ENCODE assay signal across 18 cellular contexts in the genomic region with DNA sequence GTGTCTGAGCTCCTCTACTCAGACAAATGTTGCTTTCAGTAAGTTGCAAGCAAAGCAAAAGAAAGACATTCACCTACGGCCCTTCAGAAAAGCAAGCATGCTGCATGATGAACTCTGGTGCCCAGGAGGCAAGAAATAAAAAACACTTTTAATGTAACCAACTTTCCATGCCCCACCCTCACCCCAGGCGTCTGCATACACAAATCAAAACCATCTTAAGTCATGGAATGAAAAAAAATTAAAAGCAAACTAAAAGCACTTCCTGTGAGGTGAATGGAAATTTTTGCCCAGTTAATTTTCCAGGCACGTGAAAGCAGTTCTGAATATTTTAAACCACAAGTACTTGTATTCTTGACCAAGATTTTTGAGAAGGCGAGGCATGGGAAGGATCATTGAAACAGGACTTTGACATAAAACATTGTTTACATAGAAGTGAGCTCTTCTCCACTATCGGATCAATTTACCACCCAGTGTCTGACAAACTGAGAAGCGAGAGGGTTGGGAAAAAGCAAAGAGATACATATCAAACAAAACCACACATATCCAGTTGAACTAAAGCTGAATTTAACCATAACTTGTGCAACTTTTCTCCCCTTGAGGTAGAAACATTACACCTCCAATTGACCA. TPM values are rescaled to one million over a fixed set of nuclear protein-coding genes. Genes with fewer than 3 reads are reported as not detected.
A peak's percentile ranks its signal among the peaks of the same experiment; 100 is the strongest.
DNase-seq lines count a peak whose midpoint lies in the region; ATAC-seq and TF ChIP-seq lines count a peak whose summit lies in the region.
"Had no signal": no experiment of that assay in that cellular context is flagged by ENCODE, and none has a peak within 500 bp of the region (broad histone marks: within the 10 kb centered on the region; RNA-seq: fewer than 3 reads in every experiment).

No MANE protein-coding gene starts in this region.

- H3K4me1 ChIP-seq in ascending aorta, result peaks cover 0 to 6% of the 10 kb centered on the region in 2 donors
- H3K4me1 ChIP-seq: vagina had no signal

- no peaks in the 10 kb centered on the region for H3K27me3 ChIP-seq in ascending aorta
- H3K27me3 ChIP-seq: vagina had no signal

- H3K27me3 Mint-ChIP-seq in activated CD4-positive, alpha-beta T cell treated with anti-CD3 and anti-CD28 coated beads, Interleukin-2, amount 10 ng/mL, durations not matched to agents 7 days and 5 days, result no peaks in the 10 kb centered on the region

- ATAC-seq in GM18909 (IDR thresholded peaks at IDR 0.05; ENCODE audit: poor library complexity, unreplicated experiment), result no peak

- intact Hi-C loops in ascending aorta (cut with DNase I), result no loop called here

- H3K4me3 ChIP-seq in ascending aorta (no peak overlapping the region), foreskin fibroblast (ENCODE audit: low read depth in 1 of 2, low read length in 2 of 2) (no peak overlapping the region)
- H3K4me3 ChIP-seq: vagina had no signal

- H3K9me3 Mint-ChIP-seq in activated CD4-positive, alpha-beta T cell treated with anti-CD3 and anti-CD28 coated beads, Interleukin-2, amount 10 ng/mL, durations not matched to agents 7 days and 5 days, result peaks cover 3% of the 10 kb centered on the region

- CTCF ChIA-PET in activated CD4-positive, alpha-beta T cell treated with anti-CD3 and anti-CD28 coated beads, Interleukin-2, amount 10 ng/mL, durations not matched to agents 7 days and 5 days (lab: Charles Lee), result interaction anchor here (0.7 to 2.2 kb wide), 6 partner anchors 15 to 1958 kb away, joined by 3 to 7 read pairs (median 4); no protein-coding TSS in a partner anchor

- POLR2A ChIA-PET in activated CD4-positive, alpha-beta T cell treated with anti-CD3 and anti-CD28 coated beads, Interleukin-2, amount 10 ng/mL, durations not matched to agents 7 days and 5 days (lab: Charles Lee), result interaction anchor here (0.6 kb wide), 1 partner anchor 227 kb away, joined by 7 read pairs; no protein-coding TSS in a partner anchor

- peak overlapping the region; percentile 91 for H3K27ac Mint-ChIP-seq in activated CD4-positive, alpha-beta T cell treated with anti-CD3 and anti-CD28 coated beads, Interleukin-2, amount 10 ng/mL, durations not matched to agents 7 days and 5 days
- H3K27ac Mint-ChIP-seq: B cell, brain had no signal

- H3K36me3 ChIP-seq in ascending aorta, result no peaks in the 10 kb centered on the region
- H3K36me3 ChIP-seq: vagina had no signal

- H3K9me3 ChIP-seq in ascending aorta, result no peaks in the 10 kb centered on the region
- H3K9me3 ChIP-seq: vagina had no signal

- peak overlapping the region; percentile 63 for H3K4me3 Mint-ChIP-seq in activated CD4-positive, alpha-beta T cell treated with anti-CD3 and anti-CD28 coated beads, Interleukin-2, amount 10 ng/mL, durations not matched to agents 7 days and 5 days
- H3K4me3 Mint-ChIP-seq: B cell, brain had no signal

- peaks cover 44% of the 10 kb centered on the region for H3K4me1 Mint-ChIP-seq in activated CD4-positive, alpha-beta T cell treated with anti-CD3 and anti-CD28 coated beads, Interleukin-2, amount 10 ng/mL, durations not matched to agents 7 days and 5 days
- H3K4me1 Mint-ChIP-seq: B cell, brain had no signal

- H3K27ac ChIP-seq in ascending aorta, result peak overlapping the region; percentile 49 to 69
- H3K27ac ChIP-seq: vagina, VCaP had no signal

- TF ChIP-seq CTCF in ascending aorta (IDR thresholded peaks at IDR 0.05) (no peak), foreskin fibroblast (IDR thresholded peaks at IDR 0.05; ENCODE audit: low read depth, low read length) (no peak)

- peaks cover 29% of the 10 kb centered on the region for H3K36me3 Mint-ChIP-seq in activated CD4-positive, alpha-beta T cell treated with anti-CD3 and anti-CD28 coated beads, Interleukin-2, amount 10 ng/mL, durations not matched to agents 7 days and 5 days (ENCODE audit: low read depth)
- H3K36me3 Mint-ChIP-seq: brain had no signal

- peak; percentile 2 for DNase-seq in EH (ENCODE audit: low read depth)
- peak; percentile 60 for DNase-seq in activated CD4-positive, alpha-beta T cell treated with anti-CD3 and anti-CD28 coated beads, Interleukin-2, amount 10 ng/mL, durations not matched to agents 7 days and 5 days
- DNase-seq in ascending aorta (ENCODE audit: low spot score in 2 of 2), result no peak
- DNase-seq in stimulated activated CD4-positive, alpha-beta T cell treated with anti-CD3 and anti-CD28 coated beads, Interleukin-2, amount 100 ng/mL, for 4 hours (ENCODE audit: low read depth), result peak; percentile 62
- DNase-seq in NCI-H1417 treated with DMSO at 0.1 percent for 48 hours (lab: John Stamatoyannopoulos, UW), result no peak
- no peak for DNase-seq in foreskin fibroblast
- DNase-seq in middle frontal gyrus (ENCODE audit: extremely low spot score, low spot score), result no peak
- DNase-seq: hippocampal formation, NCI-H345, posterior cingulate gyrus had no signal

RNA-seq across cellular contexts. Expression of gene ICOS, which starts 2.4 kb away (rescaled TPM):
- 10 to 100 TPM; 52.0 to 63.6 TPM for total RNA-seq in activated CD4-positive, alpha-beta T cell treated with anti-CD3 and anti-CD28 coated beads, Interleukin-2, amount 10 ng/mL, durations not matched to agents 7 days and 5 days
- total RNA-seq in ascending aorta, result not detected
- total RNA-seq: B cell, LHCN-M2, lung microvascular endothelial cell, RPMI7951 had no signal

Comparison
In these comparisons a context has a peak if more than half of its experiments do, and no peak if none do; other contexts are left out.
1. DNase-seq: peak in EH (single experiment), activated CD4-positive, alpha-beta T cell treated with anti-CD3 and anti-CD28 coated beads, Interleukin-2, amount 10 ng/mL, durations not matched to agents 7 days and 5 days (single experiment) and stimulated activated CD4-positive, alpha-beta T cell treated with anti-CD3 and anti-CD28 coated beads, Interleukin-2, amount 100 ng/mL, for 4 hours (single experiment); none in ascending aorta (0 of 2), NCI-H1417 treated with DMSO at 0.1 percent for 48 hours (single experiment), foreskin fibroblast (0 of 2) and middle frontal gyrus (single experiment).
2. RNA of gene ICOS, which starts 2.4 kb away (total RNA-seq): 52.0 to 63.6 TPM in activated CD4-positive, alpha-beta T cell treated with anti-CD3 and anti-CD28 coated beads, Interleukin-2, amount 10 ng/mL, durations not matched to agents 7 days and 5 days; not detected in ascending aorta (single experiment); every median in the first group is over 10 times any median in the second.